Comparison of ENCODE assay signal across 10 cellular contexts in genomic region chr6:143901885-143902708, GRCh38. TPM values are rescaled to one million over a fixed set of nuclear protein-coding genes. Genes with fewer than 3 reads are reported as not detected.
DNase-seq lines count a peak whose midpoint lies in the region; ATAC-seq and TF ChIP-seq lines count a peak whose summit lies in the region.
"Had no signal": no experiment of that assay in that cellular context is flagged by ENCODE, and none has a peak within 500 bp of the region (broad histone marks: within the 10 kb centered on the region; RNA-seq: fewer than 3 reads in every experiment).

No MANE protein-coding gene starts in this region.

- TF ChIP-seq POLR2A in transverse colon (IDR thresholded peaks at IDR 0.05), result no peak

- peaks cover 11% of the 10 kb centered on the region for H3K4me1 ChIP-seq in cardiac muscle cell (ENCODE audit: low read depth)
- H3K4me1 ChIP-seq in transverse colon, result peaks cover 4 to 15% (median 6%) of the 10 kb centered on the region in 4 donors

- TF ChIP-seq CTCF in cardiac muscle cell (IDR thresholded peaks at IDR 0.05; ENCODE audit: low read depth, low read length) (no peak), transverse colon (IDR thresholded peaks at IDR 0.05) (no peak)

- intact Hi-C loops in transverse colon (cut with DNase I; ENCODE audit: low total_unique reads), result no loop called here

- no peak overlapping the region for H3K4me3 ChIP-seq in cardiac muscle cell
- no peak overlapping the region for H3K4me3 ChIP-seq in transverse colon

- peak; percentile 96 for ATAC-seq in HG03159 (IDR thresholded peaks at IDR 0.05; ENCODE audit: unreplicated experiment)

- DNase-seq in stimulated activated CD4-positive, alpha-beta T cell treated with anti-CD3 and anti-CD28 coated beads, Interleukin-15, amount 100 ng/mL, for 24 hours, result peak; percentile 16
- DNase-seq in stimulated activated CD4-positive, alpha-beta T cell treated with anti-CD3 and anti-CD28 coated beads, Interleukin-12 subunit alpha, Interleukin-12 subunit beta, amount 100 ng/mL, for 4 hours, result no peak
- DNase-seq in cardiac muscle cell (ENCODE audit: low read depth in 1 of 2, low spot score in 1 of 2) (peak; percentile 20 to 96), transverse colon (peak; percentile 16), H4 (ENCODE audit: low spot score) (no peak), HUDEP-2 (lab: John Stamatoyannopoulos, UW; ENCODE audit: unreplicated experiment in 76 of 76) (no peak), middle frontal gyrus (ENCODE audit: extremely low spot score, low spot score) (no peak)
- DNase-seq: DND-41 had no signal

- H3K36me3 ChIP-seq in cardiac muscle cell (no peaks in the 10 kb centered on the region), transverse colon (no peaks in the 10 kb centered on the region)

- TF ChIP-seq EP300 in transverse colon (IDR thresholded peaks at IDR 0.05; ENCODE audit: low read depth), result no peak

- WGBS in transverse colon (ENCODE audit: low coverage in 1 of 2), 2 donors, result 35 to 46% methylated on average over 5 to 6 of the region's 6 CpGs

- H3K9me3 ChIP-seq in cardiac muscle cell (ENCODE audit: low read depth), result no peaks in the 10 kb centered on the region
- H3K9me3 ChIP-seq in transverse colon, result no peaks in the 10 kb centered on the region

- H3K27me3 ChIP-seq in cardiac muscle cell (no peaks in the 10 kb centered on the region), transverse colon (no peaks in the 10 kb centered on the region)

- peak overlapping the region; percentile 70 for H3K27ac ChIP-seq in cardiac muscle cell
- peak overlapping the region; percentile 18 to 50 (median 36) for H3K27ac ChIP-seq in transverse colon

- in situ Hi-C loops in transverse colon (cut with MboI; ENCODE audit: low pct_ligation_motif_present in 1 of 4, low pct_unique_long_range_greater_than_20kb in 1 of 4, low sequenced_read_pairs in 3 of 4), result no loop called here

RNA-seq across cellular contexts. Expression of gene ZC2HC1B, which starts 37.8 kb away (rescaled TPM):
- not detected in 2 replicates for total RNA-seq in cardiac muscle cell
- polyA plus RNA-seq in cardiac muscle cell, result not detected in 2 replicates
- not detected for total RNA-seq in transverse colon
- total RNA-seq in H4 (2014; rRNA removed; shearing (Covaris generic)), result not detected in 2 replicates
- total RNA-seq: T-helper 2 cell treated with Interferon-gamma antibody and Interleukin-4, amounts not matched to agents 100 ng/mL and 5 ng/mL, for 36 hours had no signal

RNA-seq across cellular contexts. Expression of gene LTV1, which starts 59.0 kb away (rescaled TPM):
- total RNA-seq in cardiac muscle cell (10.0 and 11.0 TPM in 2 replicates), transverse colon (10 to 100 TPM in 1 of 4 donors, 1 to 10 TPM in 2, under 1 TPM in 1; 0.80 to 13.2 (median 4.1) TPM)
- polyA plus RNA-seq in cardiac muscle cell, result 19.6 and 22.8 TPM in 2 replicates
- 26.6 and 28.4 TPM in 2 replicates for total RNA-seq in H4 (2014; rRNA removed; shearing (Covaris generic))

Comparison
In these comparisons a context has a peak if more than half of its experiments do, and no peak if none do; other contexts are left out.
1. DNase-seq: peak in stimulated activated CD4-positive, alpha-beta T cell treated with anti-CD3 and anti-CD28 coated beads, Interleukin-15, amount 100 ng/mL, for 24 hours (single experiment), cardiac muscle cell (2 of 2) and transverse colon (single experiment); none in stimulated activated CD4-positive, alpha-beta T cell treated with anti-CD3 and anti-CD28 coated beads, Interleukin-12 subunit alpha, Interleukin-12 subunit beta, amount 100 ng/mL, for 4 hours (single experiment), H4 (single experiment), HUDEP-2 (0 of 76) and middle frontal gyrus (single experiment).